ENCODE assay signal across 1 cellular context in the genomic region with DNA sequence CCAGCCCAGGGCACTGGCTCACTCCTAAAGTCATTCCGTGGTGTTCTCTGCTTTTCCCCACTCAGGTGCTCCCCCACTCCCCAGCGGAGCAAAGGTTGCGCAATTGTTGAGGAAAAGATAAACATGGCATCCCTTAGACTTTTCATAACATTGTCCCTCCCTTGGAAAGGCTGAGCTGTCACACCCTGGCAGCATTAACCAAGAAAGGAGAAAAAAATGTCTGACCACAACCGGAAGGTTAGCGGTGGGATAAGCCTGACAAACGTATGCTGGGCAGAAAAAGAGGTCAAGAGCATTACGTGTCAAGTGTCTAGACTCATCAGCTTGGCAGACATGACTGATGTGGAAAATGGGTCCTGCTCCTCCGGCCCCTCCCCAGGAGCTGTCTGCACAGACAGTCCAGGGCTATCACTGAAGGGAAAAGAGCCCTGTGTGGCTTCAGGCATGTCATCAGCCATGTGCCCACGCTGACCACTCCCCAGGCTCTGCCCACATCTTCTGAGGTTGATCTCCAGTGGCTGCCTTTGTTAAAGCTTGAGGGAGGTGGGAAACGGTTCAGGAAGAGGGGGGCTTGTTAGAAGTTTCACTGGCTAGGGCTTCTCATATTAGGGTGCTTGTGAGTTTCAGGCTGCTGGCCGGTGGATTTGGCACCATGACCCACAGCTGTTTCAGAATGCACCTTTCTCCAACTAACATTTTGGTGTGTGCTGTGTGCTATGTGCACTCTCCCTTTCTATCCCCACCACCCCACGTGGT.
TF ChIP-seq lines count a peak whose summit lies in the region.

No MANE protein-coding gene starts in this region.

TF ChIP-seq in H1, 55 proteins besides CTCF, POLR2A, EP300 and RAD21:
- TF ChIP-seq CEBPB (IDR thresholded peaks at IDR 0.05; ENCODE audit: low read depth, low read length) (peak; percentile 89), GTF2F1 (IDR thresholded peaks at IDR 0.05; ENCODE audit: borderline replicate concordance, low read depth, low read length) (no peak)
